20 cellular contexts compared by ENCODE assay signal in the genomic region with DNA sequence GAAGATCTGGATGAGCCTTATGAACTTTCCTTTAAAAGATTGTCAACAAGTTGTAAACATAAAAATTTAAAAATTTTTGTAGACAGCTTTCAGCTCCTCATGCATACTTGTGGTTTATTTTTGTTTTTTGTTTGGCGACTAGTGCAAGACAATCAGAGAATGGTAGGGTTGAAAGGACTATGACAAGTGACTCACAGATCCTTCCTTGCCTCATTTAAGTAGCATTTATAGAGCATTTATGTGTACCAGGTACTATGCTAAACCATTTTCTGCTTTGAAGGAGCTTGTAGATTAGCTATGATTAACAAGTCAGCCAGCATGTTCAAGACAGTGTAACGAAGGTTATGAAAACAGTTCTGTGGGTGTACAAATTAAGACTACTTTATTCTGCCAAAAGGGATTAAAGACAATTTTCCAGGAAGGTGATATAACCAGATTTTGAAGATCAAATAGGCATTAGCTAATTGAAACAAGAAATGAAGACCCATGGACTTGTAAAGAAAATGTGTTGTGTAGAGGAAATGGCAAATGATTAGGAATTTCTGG.
A peak's percentile ranks its signal among the peaks of the same experiment; 100 is the strongest.
DNase-seq lines count a peak whose midpoint lies in the region; ATAC-seq and TF ChIP-seq lines count a peak whose summit lies in the region.
"Had no signal": no experiment of that assay in that cellular context is flagged by ENCODE, and none has a peak within 500 bp of the region (broad histone marks: within the 10 kb centered on the region; RNA-seq: fewer than 3 reads in every experiment).

No MANE protein-coding gene starts in this region.

- peaks cover 49% of the 10 kb centered on the region for H3K36me3 Mint-ChIP-seq in CD4-positive, CD25-positive, alpha-beta regulatory T cell
- H3K36me3 Mint-ChIP-seq in CD8-positive, alpha-beta T cell = peaks cover 80% of the 10 kb centered on the region
- peaks cover 46% of the 10 kb centered on the region for H3K36me3 Mint-ChIP-seq in nephron progenitor cell (ENCODE audit: low read depth)

- H3K4me2 ChIP-seq in osteoblast (ENCODE audit: insufficient read depth, low read length) = no peak overlapping the region
- H3K4me2 ChIP-seq: PC-9 had no signal

- intact Hi-C loops in CD8-positive, alpha-beta T cell (cut with DNase I, micrococcal nuclease) = no loop called here
- intact Hi-C loops in lower lobe of right lung (cut with DNase I) = no loop called here

- H4K20me1 ChIP-seq in osteoblast (ENCODE audit: insufficient read depth, low read length) = no peaks in the 10 kb centered on the region

- H3K9me3 ChIP-seq in CD4-positive, CD25-positive, alpha-beta regulatory T cell (ENCODE audit: control insufficient read depth in 2 of 2, low read length in 2 of 2) = no peaks in the 10 kb centered on the region
- no peaks in the 10 kb centered on the region for H3K9me3 ChIP-seq in CD8-positive, alpha-beta T cell (ENCODE audit: low read length)
- H3K9me3 ChIP-seq in osteoblast (ENCODE audit: low read depth, low read length) = no peaks in the 10 kb centered on the region
- no peaks in the 10 kb centered on the region for H3K9me3 ChIP-seq in lower lobe of right lung

- no peaks in the 10 kb centered on the region for H3K4me1 ChIP-seq in CD4-positive, CD25-positive, alpha-beta regulatory T cell (ENCODE audit: control insufficient read depth, insufficient read depth, low read length, poor library complexity, severe bottlenecking)
- H3K4me1 ChIP-seq in CD8-positive, alpha-beta T cell (ENCODE audit: insufficient read depth, low read length) = no peaks in the 10 kb centered on the region
- H3K4me1 ChIP-seq in osteoblast (ENCODE audit: insufficient read depth, low read length) = no peaks in the 10 kb centered on the region
- no peaks in the 10 kb centered on the region for H3K4me1 ChIP-seq in lower lobe of right lung

- no peak for DNase-seq in CD4-positive, CD25-positive, alpha-beta regulatory T cell
- no peak for DNase-seq in CD8-positive, alpha-beta T cell
- DNase-seq in LHCN-M2 (ENCODE audit: low read depth) = peak; percentile 10
- DNase-seq in osteoblast (ENCODE audit: insufficient read length, low spot score, missing footprints) = peak; percentile 29
- DNase-seq in lower lobe of right lung = no peak
- no peak for DNase-seq in GM20000 (ENCODE audit: low spot score)
- DNase-seq in nephron progenitor cell = no peak
- DNase-seq: EL, KBM-7, NCI-H1417, NCI-H187, NCI-H2227 treated with DMSO at 0.1 percent for 48 hours, NCI-H524, PC-9, SIG-M5 had no signal

- H3K27me3 ChIP-seq in CD4-positive, CD25-positive, alpha-beta regulatory T cell (ENCODE audit: control insufficient read depth, insufficient read depth, low read length) = no peaks in the 10 kb centered on the region
- H3K27me3 ChIP-seq in CD8-positive, alpha-beta T cell (ENCODE audit: insufficient read depth, low read length) = no peaks in the 10 kb centered on the region
- H3K27me3 ChIP-seq in osteoblast (ENCODE audit: insufficient read depth, low read length) (no peaks in the 10 kb centered on the region), lower lobe of right lung (ENCODE audit: low read depth) (no peaks in the 10 kb centered on the region)

- peak overlapping the region in 2 of 3 donors; percentile 42 to 54 for H3K27ac Mint-ChIP-seq in CD4-positive, CD25-positive, alpha-beta regulatory T cell
- peak overlapping the region; percentile 4 for H3K27ac Mint-ChIP-seq in CD8-positive, alpha-beta T cell
- H3K27ac Mint-ChIP-seq in nephron progenitor cell = no peak overlapping the region

- no peak for TF ChIP-seq CTCF in CD8-positive, alpha-beta T cell (IDR thresholded peaks at IDR 0.05)
- TF ChIP-seq CTCF in osteoblast (IDR thresholded peaks at IDR 0.05; ENCODE audit: extremely low read depth, low read depth, low read length) = no peak
- no peak for TF ChIP-seq CTCF in lower lobe of right lung (IDR thresholded peaks at IDR 0.05)
- TF ChIP-seq CTCF in GM20000 (IDR thresholded peaks at IDR 0.05; ENCODE audit: extremely low read depth, missing control alignments) = no peak
- no peak for TF ChIP-seq CTCF in nephron progenitor cell (IDR thresholded peaks at IDR 0.05)

- CTCF ChIA-PET in CD8-positive, alpha-beta T cell (lab: Charles Lee) = interaction anchor here (0.6 kb wide), 1 partner anchor 16 kb away, joined by 3 read pairs; no protein-coding TSS in a partner anchor

- H3K36me3 ChIP-seq in CD4-positive, CD25-positive, alpha-beta regulatory T cell (ENCODE audit: control insufficient read depth, insufficient read depth, low read length) = peaks cover 91% of the 10 kb centered on the region
- H3K36me3 ChIP-seq in CD8-positive, alpha-beta T cell (ENCODE audit: insufficient read depth, low read length) = peaks cover 25% of the 10 kb centered on the region
- peaks cover 36% of the 10 kb centered on the region for H3K36me3 ChIP-seq in osteoblast (ENCODE audit: insufficient read depth, low read length)
- peaks cover 87% of the 10 kb centered on the region for H3K36me3 ChIP-seq in lower lobe of right lung

- H3K4me3 ChIP-seq in CD4-positive, CD25-positive, alpha-beta regulatory T cell (ENCODE audit: low read depth, low read length) = no peak overlapping the region
- no peak overlapping the region for H3K4me3 ChIP-seq in CD8-positive, alpha-beta T cell (ENCODE audit: low read depth, low read length)
- H3K4me3 ChIP-seq in osteoblast (ENCODE audit: insufficient read depth, low read length) (no peak overlapping the region), lower lobe of right lung (no peak overlapping the region)
- H3K4me3 ChIP-seq: GM12878, PC-9 had no signal

- POLR2A ChIA-PET in CD8-positive, alpha-beta T cell (lab: Charles Lee) = no interaction called here

- H3K9me3 Mint-ChIP-seq in CD4-positive, CD25-positive, alpha-beta regulatory T cell = no peaks in the 10 kb centered on the region
- H3K9me3 Mint-ChIP-seq in CD8-positive, alpha-beta T cell = no peaks in the 10 kb centered on the region
- H3K9me3 Mint-ChIP-seq in nephron progenitor cell = no peaks in the 10 kb centered on the region

- H3K4me3 Mint-ChIP-seq in CD4-positive, CD25-positive, alpha-beta regulatory T cell = no peak overlapping the region
- H3K4me3 Mint-ChIP-seq in CD8-positive, alpha-beta T cell = no peak overlapping the region
- no peak overlapping the region for H3K4me3 Mint-ChIP-seq in nephron progenitor cell

- no peaks in the 10 kb centered on the region for H3K27me3 Mint-ChIP-seq in CD4-positive, CD25-positive, alpha-beta regulatory T cell
- no peaks in the 10 kb centered on the region for H3K27me3 Mint-ChIP-seq in CD8-positive, alpha-beta T cell (ENCODE audit: low read depth)
- H3K27me3 Mint-ChIP-seq in nephron progenitor cell (ENCODE audit: low read depth, poor library complexity) = no peaks in the 10 kb centered on the region

- no peaks in the 10 kb centered on the region for H3K79me2 ChIP-seq in osteoblast (ENCODE audit: insufficient read depth, low read length)

- no peak overlapping the region for H3K27ac ChIP-seq in CD4-positive, CD25-positive, alpha-beta regulatory T cell (ENCODE audit: insufficient read depth, low read length, poor library complexity, severe bottlenecking)
- H3K27ac ChIP-seq in CD8-positive, alpha-beta T cell (ENCODE audit: low read depth, low read length) = no peak overlapping the region
- H3K27ac ChIP-seq in osteoblast (ENCODE audit: low read depth, low read length) = no peak overlapping the region
- H3K27ac ChIP-seq in lower lobe of right lung = no peak overlapping the region
- H3K27ac ChIP-seq: C4-2B, PC-9, RWPE1 had no signal

- H3K4me1 Mint-ChIP-seq in CD4-positive, CD25-positive, alpha-beta regulatory T cell = peaks cover 12 to 20% (median 16%) of the 10 kb centered on the region in 4 donors
- no peaks in the 10 kb centered on the region for H3K4me1 Mint-ChIP-seq in CD8-positive, alpha-beta T cell (ENCODE audit: low read depth)
- no peaks in the 10 kb centered on the region for H3K4me1 Mint-ChIP-seq in nephron progenitor cell

- no peak for ATAC-seq in CD4-positive, CD25-positive, alpha-beta regulatory T cell (ENCODE audit: low read depth in 2 of 2)
- ATAC-seq in CD8-positive, alpha-beta T cell = no peak
- ATAC-seq in lower lobe of right lung = no peak
- ATAC-seq: GM12878, HepG2, SK-N-SH treated with all-trans-retinoic acid at 6 μM for 48 hours had no signal

- H2AFZ ChIP-seq in osteoblast (ENCODE audit: low read length) = no peak overlapping the region
- H2AFZ ChIP-seq: PC-9 had no signal

Comparison
In these comparisons a context has a peak if more than half of its experiments do, and no peak if none do; other contexts are left out.
1. DNase-seq: peak in LHCN-M2 (single experiment) and osteoblast (single experiment); none in CD4-positive, CD25-positive, alpha-beta regulatory T cell (0 of 3), CD8-positive, alpha-beta T cell (0 of 7), lower lobe of right lung (single experiment), GM20000 (single experiment) and nephron progenitor cell (single experiment).